Comparison of ENCODE assay signal across 15 cellular contexts in genomic region chr21:31397939-31398338, GRCh38. TPM values are rescaled to one million over a fixed set of nuclear protein-coding genes. Genes with fewer than 3 reads are reported as not detected.
DNase-seq lines count a peak whose midpoint lies in the region; FAIRE-seq and TF ChIP-seq lines count a peak whose summit lies in the region.
"Had no signal": no experiment of that assay in that cellular context is flagged by ENCODE, and none has a peak within 500 bp of the region (broad histone marks: within the 10 kb centered on the region; RNA-seq: fewer than 3 reads in every experiment).

No MANE protein-coding gene starts in this region.

- H3K79me2 ChIP-seq in SU-DHL-6 (ENCODE audit: insufficient read depth, low read length): peaks cover 8% of the 10 kb centered on the region; the same call in 1 of the 2 replicates

- no peaks in the 10 kb centered on the region for H4K20me1 ChIP-seq in SU-DHL-6 (ENCODE audit: low read depth, low read length)

- H3K27ac Mint-ChIP-seq in activated CD4-positive, alpha-beta T cell treated with anti-CD3 and anti-CD28 coated beads, Interleukin-2, amount 10 ng/mL, durations not matched to agents 24 days and 14 days: peak overlapping the region; percentile 64
- peak overlapping the region; percentile 92 for H3K27ac Mint-ChIP-seq in neural crest cell (ENCODE audit: unreplicated experiment)

- no peak for FAIRE-seq in GM19239 (lab: Jason Lieb, UNC)
- FAIRE-seq: GM12891 had no signal

- peak overlapping the region; percentile 6 for H3K4me2 ChIP-seq in SU-DHL-6 (ENCODE audit: low read depth, low read length, poor library complexity, severe bottlenecking)

- H3K9me3 Mint-ChIP-seq in activated CD4-positive, alpha-beta T cell treated with anti-CD3 and anti-CD28 coated beads, Interleukin-2, amount 10 ng/mL, durations not matched to agents 24 days and 14 days: no peaks in the 10 kb centered on the region
- H3K9me3 Mint-ChIP-seq in neural crest cell: no peaks in the 10 kb centered on the region

- H3K9me3 ChIP-seq in SU-DHL-6 (ENCODE audit: insufficient read depth, low read length): no peaks in the 10 kb centered on the region
- H3K9me3 ChIP-seq: lower lobe of right lung, ovary, uterus had no signal

- H2AFZ ChIP-seq in SU-DHL-6 (ENCODE audit: low read depth, low read length, severe bottlenecking): no peak overlapping the region

- intact Hi-C loops in activated CD4-positive, alpha-beta T cell treated with anti-CD3 and anti-CD28 coated beads, Interleukin-2, amount 10 ng/mL, durations not matched to agents 24 days and 14 days (cut with micrococcal nuclease): loop anchor here (5.0 kb wide), 1 partner anchor 36 kb away; no protein-coding TSS in a partner anchor

- H3K27ac ChIP-seq in SU-DHL-6 (ENCODE audit: low read depth, low read length) (peak overlapping the region; percentile 26; the same call in 1 of the 2 replicates), angular gyrus (ENCODE audit: low read depth, low read length) (peak overlapping the region; percentile 68)
- H3K27ac ChIP-seq: lower lobe of right lung, ovary, uterus had no signal

- H3K27me3 ChIP-seq in SU-DHL-6 (ENCODE audit: low read length): no peaks in the 10 kb centered on the region
- H3K27me3 ChIP-seq: ovary, uterus had no signal

- no peaks in the 10 kb centered on the region for H3K36me3 Mint-ChIP-seq in activated CD4-positive, alpha-beta T cell treated with anti-CD3 and anti-CD28 coated beads, Interleukin-2, amount 10 ng/mL, durations not matched to agents 24 days and 14 days (ENCODE audit: low read depth)
- peaks cover 2% of the 10 kb centered on the region for H3K36me3 Mint-ChIP-seq in neural crest cell (ENCODE audit: low read depth)

- no peak for TF ChIP-seq CTCF in SU-DHL-6 (IDR thresholded peaks at IDR 0.05; ENCODE audit: insufficient read depth, low read length, poor library complexity, severe bottlenecking)
- no peak for TF ChIP-seq CTCF in neural crest cell (conservative IDR thresholded peaks at IDR 0.05)
- no peak for TF ChIP-seq CTCF in GM13976 (IDR thresholded peaks at IDR 0.05; ENCODE audit: borderline replicate concordance, control extremely low read depth, extremely low read depth, insufficient read depth, missing control alignments)

- peak; percentile 82 for DNase-seq in activated CD4-positive, alpha-beta T cell treated with anti-CD3 and anti-CD28 coated beads, Interleukin-2, amount 10 ng/mL, durations not matched to agents 24 days and 14 days
- DNase-seq in activated CD4-positive, alpha-beta T cell treated with anti-CD3 and anti-CD28 coated beads for 4 hours: no peak
- DNase-seq in neural crest cell (ENCODE audit: low read depth, low spot score) (peak; percentile 36), GM13976 (ENCODE audit: low spot score) (no peak), NK-92 (lab: John Stamatoyannopoulos, UW; ENCODE audit: unreplicated experiment) (no peak), GM19239 (ENCODE audit: insufficient read length, low spot score) (no peak)
- DNase-seq: DMS53, lower lobe of right lung, NCI-H524 treated with DMSO at 0.1 percent for 48 hours, ovary, SHP77 treated with DMSO at 0.1 percent for 48 hours, uterus had no signal

- H3K4me3 Mint-ChIP-seq in activated CD4-positive, alpha-beta T cell treated with anti-CD3 and anti-CD28 coated beads, Interleukin-2, amount 10 ng/mL, durations not matched to agents 24 days and 14 days: peak overlapping the region; percentile 45
- H3K4me3 Mint-ChIP-seq in neural crest cell: peak overlapping the region; percentile 55

- in situ Hi-C loops in GM13976 (cut with MboI; ENCODE audit: low sequenced_read_pairs, unreplicated experiment): no loop called here

- no peak overlapping the region for H3K9ac ChIP-seq in SU-DHL-6 (ENCODE audit: low read length)

- H3K4me1 Mint-ChIP-seq in activated CD4-positive, alpha-beta T cell treated with anti-CD3 and anti-CD28 coated beads, Interleukin-2, amount 10 ng/mL, durations not matched to agents 24 days and 14 days: peaks cover 37% of the 10 kb centered on the region
- H3K4me1 Mint-ChIP-seq in neural crest cell: peaks cover 66% of the 10 kb centered on the region

- H3K27me3 Mint-ChIP-seq in activated CD4-positive, alpha-beta T cell treated with anti-CD3 and anti-CD28 coated beads, Interleukin-2, amount 10 ng/mL, durations not matched to agents 24 days and 14 days: no peaks in the 10 kb centered on the region
- no peaks in the 10 kb centered on the region for H3K27me3 Mint-ChIP-seq in neural crest cell (ENCODE audit: low read depth)

- no peaks in the 10 kb centered on the region for H3F3A ChIP-seq in SU-DHL-6 (ENCODE audit: insufficient read depth)

- no peak overlapping the region for H3K4me3 ChIP-seq in SU-DHL-6 (ENCODE audit: insufficient read depth, low read length, poor library complexity, severe bottlenecking)
- H3K4me3 ChIP-seq: lower lobe of right lung, ovary, uterus had no signal

- H3K9me2 ChIP-seq in SU-DHL-6 (replicated peaks; ENCODE audit: insufficient read depth, low read length): no peaks in the 10 kb centered on the region

- no peaks in the 10 kb centered on the region for H3K36me3 ChIP-seq in SU-DHL-6 (ENCODE audit: low read length)
- H3K36me3 ChIP-seq: lower lobe of right lung, ovary, uterus had no signal

RNA-seq across cellular contexts. Expression of gene TIAM1, which starts 53.9 kb away (rescaled TPM):
- total RNA-seq in activated CD4-positive, alpha-beta T cell treated with anti-CD3 and anti-CD28 coated beads, Interleukin-2, amount 10 ng/mL, durations not matched to agents 24 days and 14 days: 104 and 105 TPM in 2 replicates
- total RNA-seq in neural crest cell: 53.6 and 54.8 TPM in 2 replicates

Comparison
In these comparisons a context has a peak if more than half of its experiments do, and no peak if none do; other contexts are left out.
1. DNase-seq: peak in activated CD4-positive, alpha-beta T cell treated with anti-CD3 and anti-CD28 coated beads, Interleukin-2, amount 10 ng/mL, durations not matched to agents 24 days and 14 days (single experiment) and neural crest cell (single experiment); none in activated CD4-positive, alpha-beta T cell treated with anti-CD3 and anti-CD28 coated beads for 4 hours (0 of 2), GM13976 (single experiment), NK-92 (single experiment) and GM19239 (single experiment).